Comparison of ENCODE assay signal across 9 cellular contexts in the genomic region with DNA sequence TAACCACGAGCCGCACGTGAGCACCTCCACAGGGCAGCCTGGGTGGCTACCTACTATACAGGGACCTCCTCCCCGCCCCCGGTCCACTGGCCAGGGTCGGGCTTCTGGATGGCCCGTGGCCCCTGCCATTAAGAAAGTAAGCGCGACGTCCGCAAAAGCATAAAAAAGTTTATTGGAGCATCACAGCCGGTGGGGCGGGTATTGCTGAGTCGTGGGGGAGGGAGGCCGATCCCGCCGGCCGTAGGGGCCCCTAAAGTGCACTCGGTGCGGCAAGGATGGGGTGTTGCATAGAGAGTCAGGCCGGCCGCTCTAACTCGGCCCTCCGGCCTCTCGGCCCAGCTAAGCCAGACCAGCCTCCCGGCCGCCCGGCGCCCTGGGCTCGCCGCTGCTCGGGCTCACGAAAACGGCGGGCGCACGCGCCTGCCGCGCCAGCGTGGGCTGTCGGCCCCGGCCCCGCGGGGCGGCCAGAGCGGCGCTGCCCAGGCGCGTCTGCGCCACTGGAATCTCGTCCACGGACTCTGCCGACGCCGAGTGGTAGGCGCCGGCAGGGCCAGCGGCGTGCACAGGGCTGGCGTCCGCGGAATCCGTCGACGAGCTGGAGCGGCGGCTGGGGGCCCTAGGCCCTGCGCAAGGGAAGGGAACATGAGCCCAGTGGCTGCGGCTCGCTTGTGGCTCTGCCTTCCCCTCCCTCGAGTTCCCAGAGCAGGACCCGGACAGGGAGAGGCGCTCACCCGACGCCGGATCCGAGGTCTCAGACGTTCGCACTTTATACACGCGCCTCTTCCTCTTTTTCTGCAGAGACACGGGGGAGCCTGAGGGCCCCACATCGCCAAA. TPM values are rescaled to one million over a fixed set of nuclear protein-coding genes. Genes with fewer than 3 reads are reported as not detected.
DNase-seq lines count a peak whose midpoint lies in the region; ATAC-seq, FAIRE-seq and TF ChIP-seq lines count a peak whose summit lies in the region.
"Had no signal": no experiment of that assay in that cellular context is flagged by ENCODE, and none has a peak within 500 bp of the region (broad histone marks: within the 10 kb centered on the region; RNA-seq: fewer than 3 reads in every experiment).

No MANE protein-coding gene starts in this region.

- DNase-seq in right lobe of liver (peak in 1 of 3 donors; percentile 63), HepG2 (ENCODE audit: low spot score) (no peak), ecto neural progenitor cell (ENCODE audit: low spot score) (peak; percentile 71), NCI-H446 treated with DMSO at 0.1 percent for 48 hours (lab: John Stamatoyannopoulos, UW) (no peak), hippocampal formation (lab: John Stamatoyannopoulos, UW) (no peak)
- peak in 1 of 10 donors; percentile 14 for DNase-seq in naive thymus-derived CD8-positive, alpha-beta T cell

- in situ Hi-C loops in HepG2 (cut with HindIII; ENCODE audit: extremely low pct_ligation_motif_present, low pct_unique_long_range_greater_than_20kb): no loop called here

- no peak for TF ChIP-seq RAD21 in HepG2 (CRISPR knock-in tag; IDR thresholded peaks at IDR 0.05)

- POLR2A ChIA-PET in HepG2 (lab: Yijun Ruan, JAX): no interaction called here
- POLR2A ChIA-PET in naive thymus-derived CD8-positive, alpha-beta T cell (lab: Charles Lee): no interaction called here

- H3K4me3 ChIP-seq in right lobe of liver (no peak overlapping the region), HepG2 (replicated peaks in 1 of 3; ENCODE audit: insufficient read depth in 1 of 3, low read depth in 2 of 3, low read length in 3 of 3) (no peak overlapping the region)

- peaks cover 0 to 8% (median 0%) of the 10 kb centered on the region in 4 donors for H3K4me1 ChIP-seq in right lobe of liver
- H3K4me1 ChIP-seq in HepG2 (ENCODE audit: insufficient read depth, low read length): peaks cover 44% of the 10 kb centered on the region

- peak overlapping the region in 1 of 10 donors; percentile 78 for H3K27ac Mint-ChIP-seq in naive thymus-derived CD8-positive, alpha-beta T cell

- peaks cover 5 to 45% (median 19%) of the 10 kb centered on the region in 5 donors for H3K27me3 Mint-ChIP-seq in naive thymus-derived CD8-positive, alpha-beta T cell

- ATAC-seq in right lobe of liver (peak in 3 of 4 donors; percentile 3 to 25 (median 4)), HepG2 (no peak), GM21390 (IDR thresholded peaks at IDR 0.05; ENCODE audit: unreplicated experiment) (no peak), GM21825 (IDR thresholded peaks at IDR 0.05; ENCODE audit: unreplicated experiment) (no peak)
- peak; percentile 27 to 39 for ATAC-seq in naive thymus-derived CD8-positive, alpha-beta T cell

- no peak for TF ChIP-seq CTCF in right lobe of liver (IDR thresholded peaks at IDR 0.05)
- no peak for TF ChIP-seq CTCF in HepG2 (CRISPR knock-in tag; IDR thresholded peaks at IDR 0.05)

- no peak overlapping the region for H3K9ac ChIP-seq in HepG2 (ENCODE audit: insufficient read depth, low read depth, low read length)

- H3K36me3 Mint-ChIP-seq in naive thymus-derived CD8-positive, alpha-beta T cell: peaks cover 0 to 2% (median 0%) of the 10 kb centered on the region in 3 donors

- TF ChIP-seq POLR2A in right lobe of liver (IDR thresholded peaks at IDR 0.05) (no peak), HepG2 (IDR thresholded peaks at IDR 0.05; ENCODE audit: insufficient read depth in 1 of 2, low read depth in 2 of 2, low read length in 2 of 2) (no peak)

- no peak overlapping the region for H3K27ac ChIP-seq in right lobe of liver
- H3K27ac ChIP-seq in HepG2 (ENCODE audit: extremely low read length, insufficient read depth, low read length): no peak overlapping the region

- intact Hi-C loops in right lobe of liver (cut with DNase I): loop anchor here in 1 of 2 donors (10.0 kb wide), 1 partner anchor 140 kb away; no protein-coding TSS in a partner anchor
- intact Hi-C loops in HepG2 (cut with micrococcal nuclease; ENCODE audit: unreplicated experiment): no loop called here

- H3K9me3 ChIP-seq in right lobe of liver: no peaks in the 10 kb centered on the region
- no peaks in the 10 kb centered on the region for H3K9me3 ChIP-seq in HepG2 (ENCODE audit: low read length)

- H3K27me3 ChIP-seq in right lobe of liver (no peaks in the 10 kb centered on the region), HepG2 (ENCODE audit: control insufficient read depth in 1 of 2, insufficient read depth in 2 of 2, low read length in 2 of 2) (peaks cover 2 to 53% of the 10 kb centered on the region in 2 experiments; a peak in 4 of 5 replicates)

- 34% methylated on average over 4 of the region's 84 CpGs for WGBS in right lobe of liver (ENCODE audit: insufficient coverage, low coverage, low lambda C conversion rate, missing lambda C conversion rate)
- WGBS in HepG2 (ENCODE audit: low lambda C conversion rate): 86% methylated on average over 80 of the region's 84 CpGs

- no TSS peak for BruUV-seq in HepG2 (replicated peaks; lab: Mats Ljungman, UMichigan)

- H3K36me3 ChIP-seq in right lobe of liver (no peaks in the 10 kb centered on the region), HepG2 (replicated peaks in 1 of 2; ENCODE audit: control insufficient read depth in 1 of 2, insufficient read depth in 2 of 2, low read length in 2 of 2) (no peaks in the 10 kb centered on the region)

- H3K79me2 ChIP-seq in HepG2 (ENCODE audit: insufficient read depth, low read length): no peaks in the 10 kb centered on the region

- TF ChIP-seq EP300 in HepG2 (IDR thresholded peaks at IDR 0.05; ENCODE audit: low read depth in 2 of 2, low read length in 2 of 2): no peak
- no peak for TF ChIP-seq EP300 in HepG2 (CRISPR knock-in tag; IDR thresholded peaks at IDR 0.05; ENCODE audit: borderline replicate concordance)

- no peak overlapping the region for H2AFZ ChIP-seq in HepG2 (ENCODE audit: low read length)

- no peak overlapping the region for H3K4me2 ChIP-seq in HepG2 (ENCODE audit: low read depth, low read length)

- H3K9me3 Mint-ChIP-seq in naive thymus-derived CD8-positive, alpha-beta T cell: no peaks in the 10 kb centered on the region

- H3K4me3 Mint-ChIP-seq in naive thymus-derived CD8-positive, alpha-beta T cell: peak overlapping the region; percentile 48 to 92 (median 70)

- peaks cover 9 to 25% (median 10%) of the 10 kb centered on the region in 4 donors for H3K4me1 Mint-ChIP-seq in naive thymus-derived CD8-positive, alpha-beta T cell

- no peak for FAIRE-seq in HepG2 (lab: Jason Lieb, UNC)

- no peaks in the 10 kb centered on the region for H4K20me1 ChIP-seq in HepG2 (ENCODE audit: insufficient read depth, low read length)

- CTCF ChIA-PET in HepG2 (lab: Yijun Ruan, JAX; ENCODE audit: low intra/inter-chr PET ratio, low total read pairs): interaction anchor here (0.9 to 2.5 kb wide), 2 partner anchors 46 to 67 kb away, joined by 3 to 13 read pairs; a partner anchor contains a TSS

RNA-seq across cellular contexts. Expression of a gene that starts 1.2 kb away (rescaled TPM):
- total RNA-seq in right lobe of liver (under 1 TPM in 5 of 6 experiments, not detected in 1; 0.24 to 0.65 (median 0.37) TPM), HepG2 (2016; rRNA removed; fragmentation: Illumina TruSeq; extraction: Trizol) (0.20 and 0.44 TPM in 2 replicates)
- total RNA-seq in HepG2 (2016; cell fraction: cytosol; rRNA removed; fragmentation: Illumina TruSeq; extraction: Trizol; ENCODE audit: low read depth): 0.18 TPM in 1 of 2 replicates, not detected in the other
- total RNA-seq in HepG2 (2016; cell fraction: insoluble cytoplasmic fraction; rRNA removed; fragmentation: Illumina TruSeq; extraction: Trizol): 0.50 and 0.54 TPM in 2 replicates
- 0.31 TPM in 1 of 2 replicates, not detected in the other for total RNA-seq in HepG2 (2016; cell fraction: membrane; rRNA removed; fragmentation: Illumina TruSeq; extraction: Trizol)
- 0.62 and 0.63 TPM in 2 replicates for total RNA-seq in HepG2 (2016; cell fraction: nucleus; rRNA removed; fragmentation: Illumina TruSeq; extraction: Trizol)
- 0.16 TPM in 1 of 2 replicates, not detected in the other for polyA plus RNA-seq in HepG2 (2011; rRNA removed)
- 0.05 and 0.31 TPM in 2 replicates for polyA plus RNA-seq in HepG2 (2011; cell fraction: cytosol; rRNA removed)
- polyA plus RNA-seq in HepG2 (2011; cell fraction: nucleus; rRNA removed): 0.31 and 0.50 TPM in 2 replicates
- polyA plus RNA-seq in HepG2 (2012): 0.15 and 0.69 TPM in 2 replicates
- 0.12 TPM in 1 of 2 replicates, not detected in the other for polyA plus RNA-seq in HepG2 (2016; cell fraction: cytosol; fragmentation: Illumina TruSeq; extraction: Trizol; ENCODE audit: low read depth)
- 0.23 and 0.32 TPM in 2 replicates for polyA plus RNA-seq in HepG2 (2016; cell fraction: insoluble cytoplasmic fraction; fragmentation: Illumina TruSeq; extraction: Trizol; ENCODE audit: low read depth)
- not detected in 2 replicates for polyA plus RNA-seq in HepG2 (2016; cell fraction: membrane; fragmentation: Illumina TruSeq; extraction: Trizol; ENCODE audit: low read depth)
- 0.48 and 0.55 TPM in 2 replicates for polyA plus RNA-seq in HepG2 (2016; cell fraction: nucleus; fragmentation: Illumina TruSeq; extraction: Trizol; ENCODE audit: insufficient read depth, low read depth)
- polyA minus RNA-seq in HepG2 (2011; rRNA and poly(A)+ RNA removed; ENCODE audit: low replicate concordance): 0.38 TPM in 1 of 2 replicates, not detected in the other
- not detected in 2 replicates for polyA minus RNA-seq in HepG2 (2011; cell fraction: cytosol; rRNA and poly(A)+ RNA removed)
- 0.64 TPM in 1 of 2 replicates, not detected in the other for polyA minus RNA-seq in HepG2 (2011; cell fraction: nucleus; rRNA and poly(A)+ RNA removed)
- not detected for total RNA-seq in naive thymus-derived CD8-positive, alpha-beta T cell
- polyA plus RNA-seq in naive thymus-derived CD8-positive, alpha-beta T cell: not detected

RNA-seq across cellular contexts. Expression of a gene that starts 21.8 kb away (rescaled TPM):
- total RNA-seq in right lobe of liver: 1 to 10 TPM; 1.2 to 4.0 (median 1.8) TPM
- total RNA-seq in HepG2 (2016; rRNA removed; fragmentation: Illumina TruSeq; extraction: Trizol): 0.36 and 1.1 TPM in 2 replicates
- 1.6 and 1.9 TPM in 2 replicates for total RNA-seq in HepG2 (2016; cell fraction: cytosol; rRNA removed; fragmentation: Illumina TruSeq; extraction: Trizol; ENCODE audit: low read depth)
- total RNA-seq in HepG2 (2016; cell fraction: insoluble cytoplasmic fraction; rRNA removed; fragmentation: Illumina TruSeq; extraction: Trizol): 0.33 and 1.3 TPM in 2 replicates
- 2.2 and 3.3 TPM in 2 replicates for total RNA-seq in HepG2 (2016; cell fraction: membrane; rRNA removed; fragmentation: Illumina TruSeq; extraction: Trizol)
- total RNA-seq in HepG2 (2016; cell fraction: nucleus; rRNA removed; fragmentation: Illumina TruSeq; extraction: Trizol): 0.96 and 3.2 TPM in 2 replicates
- 0.47 and 0.51 TPM in 2 replicates for polyA plus RNA-seq in HepG2 (2011; rRNA removed)
- 0.28 and 0.60 TPM in 2 replicates for polyA plus RNA-seq in HepG2 (2011; cell fraction: cytosol; rRNA removed)
- 2.1 and 2.7 TPM in 2 replicates for polyA plus RNA-seq in HepG2 (2011; cell fraction: nucleus; rRNA removed)
- 0.36 and 1.0 TPM in 2 replicates for polyA plus RNA-seq in HepG2 (2012)
- polyA plus RNA-seq in HepG2 (2016; cell fraction: cytosol; fragmentation: Illumina TruSeq; extraction: Trizol; ENCODE audit: low read depth): 1.3 and 1.6 TPM in 2 replicates
- 0.35 and 0.63 TPM in 2 replicates for polyA plus RNA-seq in HepG2 (2016; cell fraction: insoluble cytoplasmic fraction; fragmentation: Illumina TruSeq; extraction: Trizol; ENCODE audit: low read depth)
- polyA plus RNA-seq in HepG2 (2016; cell fraction: membrane; fragmentation: Illumina TruSeq; extraction: Trizol; ENCODE audit: low read depth): 1.2 and 1.6 TPM in 2 replicates
- polyA plus RNA-seq in HepG2 (2016; cell fraction: nucleus; fragmentation: Illumina TruSeq; extraction: Trizol; ENCODE audit: insufficient read depth, low read depth): 1.3 and 1.4 TPM in 2 replicates
- 1.6 and 5.9 TPM in 2 replicates for polyA minus RNA-seq in HepG2 (2011; rRNA and poly(A)+ RNA removed; ENCODE audit: low replicate concordance)
- polyA minus RNA-seq in HepG2 (2011; cell fraction: cytosol; rRNA and poly(A)+ RNA removed): 0.26 TPM in 1 of 2 replicates, not detected in the other
- 1.6 and 3.5 TPM in 2 replicates for polyA minus RNA-seq in HepG2 (2011; cell fraction: nucleus; rRNA and poly(A)+ RNA removed)
- total RNA-seq in naive thymus-derived CD8-positive, alpha-beta T cell: under 1 TPM in 1 of 2 experiments, not detected in 1; 0.52 TPM
- polyA plus RNA-seq in naive thymus-derived CD8-positive, alpha-beta T cell: under 1 TPM; 0.18 to 0.28 (median 0.27) TPM

RNA-seq across cellular contexts. Expression of a gene that starts 36.4 kb away (rescaled TPM):
- total RNA-seq in right lobe of liver (1 to 10 TPM; 1.3 to 2.7 (median 2.1) TPM), HepG2 (2016; rRNA removed; fragmentation: Illumina TruSeq; extraction: Trizol) (6.7 and 13.6 TPM in 2 replicates)
- 3.9 and 4.1 TPM in 2 replicates for total RNA-seq in HepG2 (2016; cell fraction: cytosol; rRNA removed; fragmentation: Illumina TruSeq; extraction: Trizol; ENCODE audit: low read depth)
- 5.4 and 13.4 TPM in 2 replicates for total RNA-seq in HepG2 (2016; cell fraction: insoluble cytoplasmic fraction; rRNA removed; fragmentation: Illumina TruSeq; extraction: Trizol)
- 8.8 TPM in 2 replicates for total RNA-seq in HepG2 (2016; cell fraction: membrane; rRNA removed; fragmentation: Illumina TruSeq; extraction: Trizol)
- 14.6 and 15.0 TPM in 2 replicates for total RNA-seq in HepG2 (2016; cell fraction: nucleus; rRNA removed; fragmentation: Illumina TruSeq; extraction: Trizol)
- polyA plus RNA-seq in HepG2 (2011; rRNA removed): 8.9 and 11.9 TPM in 2 replicates
- polyA plus RNA-seq in HepG2 (2011; cell fraction: cytosol; rRNA removed): 5.3 and 6.3 TPM in 2 replicates
- polyA plus RNA-seq in HepG2 (2011; cell fraction: nucleus; rRNA removed): 34.2 and 34.3 TPM in 2 replicates
- 8.4 and 11.0 TPM in 2 replicates for polyA plus RNA-seq in HepG2 (2012)
- 6.5 and 9.3 TPM in 2 replicates for polyA plus RNA-seq in HepG2 (2016; cell fraction: cytosol; fragmentation: Illumina TruSeq; extraction: Trizol; ENCODE audit: low read depth)
- polyA plus RNA-seq in HepG2 (2016; cell fraction: insoluble cytoplasmic fraction; fragmentation: Illumina TruSeq; extraction: Trizol; ENCODE audit: low read depth): 11.1 and 13.3 TPM in 2 replicates
- polyA plus RNA-seq in HepG2 (2016; cell fraction: membrane; fragmentation: Illumina TruSeq; extraction: Trizol; ENCODE audit: low read depth): 11.3 and 12.9 TPM in 2 replicates
- polyA plus RNA-seq in HepG2 (2016; cell fraction: nucleus; fragmentation: Illumina TruSeq; extraction: Trizol; ENCODE audit: insufficient read depth, low read depth): 48.6 and 52.7 TPM in 2 replicates
- polyA minus RNA-seq in HepG2 (2011; rRNA and poly(A)+ RNA removed; ENCODE audit: low replicate concordance): 3.3 and 16.4 TPM in 2 replicates
- polyA minus RNA-seq in HepG2 (2011; cell fraction: cytosol; rRNA and poly(A)+ RNA removed): 4.1 and 8.5 TPM in 2 replicates
- 8.7 and 11.3 TPM in 2 replicates for polyA minus RNA-seq in HepG2 (2011; cell fraction: nucleus; rRNA and poly(A)+ RNA removed)
- total RNA-seq in naive thymus-derived CD8-positive, alpha-beta T cell: not detected
- polyA plus RNA-seq in naive thymus-derived CD8-positive, alpha-beta T cell: not detected
- total RNA-seq: pulmonary artery endothelial cell had no signal

Comparison
In these comparisons a context has a peak if more than half of its experiments do, and no peak if none do; other contexts are left out.
1. ATAC-seq: peak in right lobe of liver (3 of 4) and naive thymus-derived CD8-positive, alpha-beta T cell (2 of 2); none in HepG2 (single experiment), GM21390 (single experiment) and GM21825 (single experiment).